Comparison of ENCODE assay signal across 17 cellular contexts in the genomic region with DNA sequence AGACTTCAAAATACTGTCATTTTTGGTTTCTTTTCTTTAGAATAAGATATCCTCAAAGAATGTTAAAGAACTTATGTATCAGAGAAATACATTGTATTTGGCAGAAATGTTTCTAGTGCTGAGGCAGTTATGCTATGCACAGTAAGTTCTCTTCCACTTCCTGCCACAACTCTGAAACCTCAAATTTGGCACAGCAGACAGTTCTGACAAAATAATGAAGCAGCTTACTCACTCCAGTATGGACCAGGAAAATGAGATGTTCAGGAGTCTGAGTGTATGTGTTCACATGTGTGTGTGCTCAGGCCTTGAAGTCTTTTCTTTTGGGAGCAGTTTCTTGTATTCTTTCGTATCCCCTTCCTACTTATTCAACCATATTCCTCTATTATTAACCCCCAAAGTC.
DNase-seq lines count a peak whose midpoint lies in the region; ATAC-seq and TF ChIP-seq lines count a peak whose summit lies in the region.
"Had no signal": no experiment of that assay in that cellular context is flagged by ENCODE, and none has a peak within 500 bp of the region (broad histone marks: within the 10 kb centered on the region; RNA-seq: fewer than 3 reads in every experiment).

No MANE protein-coding gene starts in this region.

- WGBS in endodermal cell (ENCODE audit: insufficient coverage in 1 of 2, insufficient read length in 1 of 2), 2 experiments: 84 to 100% methylated on average over 1 of the region's 1 CpG

- H3K9ac ChIP-seq in endodermal cell (ENCODE audit: extremely low read depth, low read length, poor library complexity, severe bottlenecking): no peak overlapping the region

- H3K36me3 Mint-ChIP-seq in HFFc6 (ENCODE audit: low read depth): peaks cover 5% of the 10 kb centered on the region; the same call in 1 of the 2 replicates
- no peaks in the 10 kb centered on the region for H3K36me3 Mint-ChIP-seq in endodermal cell (ENCODE audit: low read depth)
- H3K36me3 Mint-ChIP-seq: T-cell had no signal

- H3K27me3 Mint-ChIP-seq in HFFc6 (ENCODE audit: insufficient read depth) (peaks cover 1% of the 10 kb centered on the region; the same call in 1 of the 2 replicates), endodermal cell (ENCODE audit: insufficient read depth) (no peaks in the 10 kb centered on the region)

- H3K9me3 ChIP-seq in endodermal cell (ENCODE audit: control insufficient read depth, low read length): no peaks in the 10 kb centered on the region
- H3K9me3 ChIP-seq: prostate gland had no signal

- H3K4me1 Mint-ChIP-seq in HFFc6 (ENCODE audit: low read depth): peaks cover 27% of the 10 kb centered on the region
- peaks cover 20% of the 10 kb centered on the region for H3K4me1 Mint-ChIP-seq in endodermal cell
- H3K4me1 Mint-ChIP-seq: activated naive CD8-positive, alpha-beta T cell treated with anti-CD3 and anti-CD28 coated beads, Interleukin-2, amount 50 U/mL, for 24 hours had no signal

- in situ Hi-C loops in astrocyte of the cerebellum (cut with HindIII; ENCODE audit: low sequenced_read_pairs): no loop called here

- H3K9me3 Mint-ChIP-seq in HFFc6 (peaks cover 14% of the 10 kb centered on the region), endodermal cell (no peaks in the 10 kb centered on the region)
- H3K9me3 Mint-ChIP-seq: activated naive CD8-positive, alpha-beta T cell treated with anti-CD3 and anti-CD28 coated beads, Interleukin-2, amount 50 U/mL, for 24 hours had no signal

- TF ChIP-seq CTCF in AG10803 (conservative IDR thresholded peaks at IDR 0.05; ENCODE audit: low read length): no peak
- TF ChIP-seq CTCF in HFFc6 (IDR thresholded peaks at IDR 0.05): no peak
- no peak for TF ChIP-seq CTCF in astrocyte of the cerebellum (IDR thresholded peaks at IDR 0.05; ENCODE audit: low read depth, low read length, missing control alignments)
- no peak for TF ChIP-seq CTCF in endodermal cell (conservative IDR thresholded peaks at IDR 0.05)

- DNase-seq in AG10803 (ENCODE audit: low read depth): peak; percentile 52
- peak; percentile 22 for DNase-seq in HFFc6
- DNase-seq in astrocyte of the cerebellum (ENCODE audit: low read depth): peak; percentile 91
- DNase-seq in inferior parietal cortex (ENCODE audit: extremely low spot score): peak; percentile 29
- no peak for DNase-seq in C1 segment of cervical spinal cord (lab: John Stamatoyannopoulos, UW)
- DNase-seq in endodermal cell: no peak
- DNase-seq: activated CD4-positive, CD25-positive, alpha-beta regulatory T cell; activated CD8-positive, alpha-beta memory T cell treated with anti-CD3 and anti-CD28 coated beads, Interleukin-2, amount 50 U/mL, for 48 hours; activated naive CD8-positive, alpha-beta T cell treated with anti-CD3 and anti-CD28 coated beads, Interleukin-2, amount 50 U/mL, for 24 hours; effector CD8-positive, alpha-beta T cell; glutamatergic neuron; kidney glomerular epithelial cell; T-cell had no signal

- H3K36me3 ChIP-seq in endodermal cell (ENCODE audit: control insufficient read depth, insufficient read depth, low read length): no peaks in the 10 kb centered on the region
- H3K36me3 ChIP-seq: prostate gland had no signal

- peaks cover 6% of the 10 kb centered on the region for H3K4me1 ChIP-seq in endodermal cell (ENCODE audit: control insufficient read depth, insufficient read depth, low read length)
- H3K4me1 ChIP-seq: prostate gland had no signal

- no peak overlapping the region; the same call in 1 of the 2 replicates for H3K4me3 Mint-ChIP-seq in HFFc6
- no peak overlapping the region for H3K4me3 Mint-ChIP-seq in endodermal cell
- H3K4me3 Mint-ChIP-seq: activated naive CD8-positive, alpha-beta T cell treated with anti-CD3 and anti-CD28 coated beads, Interleukin-2, amount 50 U/mL, for 24 hours; T-cell had no signal

- peak overlapping the region; percentile 46; the same call in 1 of the 2 replicates for H3K27ac Mint-ChIP-seq in HFFc6
- no peak overlapping the region for H3K27ac Mint-ChIP-seq in endodermal cell
- H3K27ac Mint-ChIP-seq: activated naive CD8-positive, alpha-beta T cell treated with anti-CD3 and anti-CD28 coated beads, Interleukin-2, amount 50 U/mL, for 24 hours; T-cell had no signal

- ATAC-seq in HG03457 (IDR thresholded peaks at IDR 0.05; ENCODE audit: unreplicated experiment): no peak
- ATAC-seq in GM18861 (IDR thresholded peaks at IDR 0.05; ENCODE audit: unreplicated experiment): no peak
- ATAC-seq: activated naive CD8-positive, alpha-beta T cell treated with anti-CD3 and anti-CD28 coated beads, Interleukin-2, amount 50 U/mL, for 24 hours; T-cell had no signal

- peaks cover 6% of the 10 kb centered on the region for H3K27me3 ChIP-seq in endodermal cell (ENCODE audit: control insufficient read depth, insufficient read depth, low read length, poor library complexity, severe bottlenecking)

- H3K27ac ChIP-seq in endodermal cell (ENCODE audit: low read depth, low read length): no peak overlapping the region
- H3K27ac ChIP-seq: HL-60, prostate gland had no signal

- no peak overlapping the region for H3K4me3 ChIP-seq in AG10803 (ENCODE audit: low read length)
- no peak overlapping the region for H3K4me3 ChIP-seq in astrocyte of the cerebellum (ENCODE audit: low read depth, low read length)
- H3K4me3 ChIP-seq in endodermal cell (ENCODE audit: low read length): no peak overlapping the region
- H3K4me3 ChIP-seq: prostate gland had no signal

Comparison
In these comparisons a context has a peak if more than half of its experiments do, and no peak if none do; other contexts are left out.
1. DNase-seq: peak in AG10803 (single experiment), HFFc6 (single experiment), astrocyte of the cerebellum (single experiment) and inferior parietal cortex (single experiment); none in C1 segment of cervical spinal cord (0 of 14) and endodermal cell (single experiment).